18 cellular contexts compared by ENCODE assay signal in the genomic region with DNA sequence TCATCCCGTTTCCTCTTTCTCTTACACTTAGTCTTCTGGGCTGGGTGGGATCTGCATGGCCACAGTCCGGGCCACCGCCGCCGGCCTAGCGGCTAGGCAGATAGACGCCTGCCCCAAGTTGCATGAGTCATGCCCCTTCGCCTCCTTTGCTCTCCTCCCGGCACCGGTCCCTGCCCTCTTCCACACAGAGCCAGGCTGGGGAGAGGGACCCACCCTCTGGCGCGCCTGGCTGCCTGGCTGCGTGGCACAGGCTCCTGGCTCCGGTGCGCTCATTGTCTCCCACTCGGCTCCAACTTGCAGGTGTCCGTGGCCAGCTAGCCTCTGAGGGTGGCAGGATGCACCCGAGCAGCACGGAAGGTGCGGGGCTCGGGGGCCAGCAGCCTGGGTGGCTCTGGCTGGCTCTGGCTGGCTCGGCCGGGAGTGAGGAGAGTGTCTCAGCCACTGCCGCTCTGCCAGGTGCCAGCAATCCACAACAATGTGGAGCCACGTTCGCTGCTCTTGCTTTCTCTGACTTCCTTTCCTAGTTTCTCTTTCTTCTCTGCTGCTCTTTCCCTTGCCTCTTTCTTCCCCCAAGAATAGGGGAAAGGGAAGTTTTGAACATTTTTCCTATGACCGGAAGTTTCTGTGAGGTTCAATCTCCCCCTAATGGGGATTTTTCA. TPM values are rescaled to one million over a fixed set of nuclear protein-coding genes. Genes with fewer than 3 reads are reported as not detected.
DNase-seq lines count a peak whose midpoint lies in the region; ATAC-seq, FAIRE-seq and TF ChIP-seq lines count a peak whose summit lies in the region.
"Had no signal": no experiment of that assay in that cellular context is flagged by ENCODE, and none has a peak within 500 bp of the region (broad histone marks: within the 10 kb centered on the region; RNA-seq: fewer than 3 reads in every experiment).

No MANE protein-coding gene starts in this region.

- peaks cover 5% of the 10 kb centered on the region for H3K4me1 ChIP-seq in astrocyte (ENCODE audit: insufficient read depth, low read length)
- peaks cover 0 to 2% of the 10 kb centered on the region in 2 donors for H3K4me1 ChIP-seq in kidney (ENCODE audit: control insufficient read depth in 1 of 2, insufficient read depth in 1 of 2, low read depth in 1 of 2, low read length in 2 of 2)
- H3K4me1 ChIP-seq in smooth muscle cell (ENCODE audit: low read depth): peaks cover 59% of the 10 kb centered on the region

- H3K9me3 ChIP-seq in astrocyte (ENCODE audit: insufficient read depth, low read depth, low read length): peaks cover 29% of the 10 kb centered on the region
- H3K9me3 ChIP-seq in kidney (ENCODE audit: control insufficient read depth in 1 of 2, low read length in 2 of 2): peaks cover 19 to 52% of the 10 kb centered on the region in 2 donors
- no peaks in the 10 kb centered on the region for H3K9me3 ChIP-seq in smooth muscle cell (replicated peaks; ENCODE audit: low read depth)

- no peak overlapping the region for H2AFZ ChIP-seq in astrocyte (ENCODE audit: low read depth, low read length)
- H2AFZ ChIP-seq in smooth muscle cell (ENCODE audit: low read depth): no peak overlapping the region
- H2AFZ ChIP-seq: PC-9 had no signal

- peaks cover 34% of the 10 kb centered on the region for H3K9me3 Mint-ChIP-seq in activated CD8-positive, alpha-beta memory T cell treated with anti-CD3 and anti-CD28 coated beads, Interleukin-2, amount 10 ng/mL, durations not matched to agents 7 days and 5 days (ENCODE audit: low read depth)
- peaks cover 53% of the 10 kb centered on the region for H3K9me3 Mint-ChIP-seq in astrocyte (ENCODE audit: unreplicated experiment)

- H3K4me1 Mint-ChIP-seq in activated CD8-positive, alpha-beta memory T cell treated with anti-CD3 and anti-CD28 coated beads, Interleukin-2, amount 10 ng/mL, durations not matched to agents 7 days and 5 days: peaks cover 21% of the 10 kb centered on the region
- peaks cover 7% of the 10 kb centered on the region for H3K4me1 Mint-ChIP-seq in astrocyte (ENCODE audit: low read depth, unreplicated experiment)

- H4K20me1 ChIP-seq in astrocyte (ENCODE audit: insufficient read depth, low read length) (peaks cover 10% of the 10 kb centered on the region), smooth muscle cell (ENCODE audit: low read depth) (peaks cover 7% of the 10 kb centered on the region)

- no peak overlapping the region for H3K27ac ChIP-seq in astrocyte (ENCODE audit: low read depth, low read length)
- H3K27ac ChIP-seq in kidney (ENCODE audit: low read depth in 2 of 2, low read length in 2 of 2): no peak overlapping the region
- peak overlapping the region; percentile 95 for H3K27ac ChIP-seq in smooth muscle cell (ENCODE audit: low read depth)
- H3K27ac ChIP-seq: PC-9 had no signal

- peaks cover 40% of the 10 kb centered on the region for H3F3A ChIP-seq in smooth muscle cell (ENCODE audit: low read depth)

- intact Hi-C loops in kidney (cut with DNase I): no loop called here

- H3K79me2 ChIP-seq in astrocyte (ENCODE audit: insufficient read depth, low read length) (peaks cover 28% of the 10 kb centered on the region), smooth muscle cell (ENCODE audit: low read depth) (peaks cover 42% of the 10 kb centered on the region)

- no peak for TF ChIP-seq CTCF in astrocyte (IDR thresholded peaks at IDR 0.05; ENCODE audit: insufficient read depth, low read depth, low read length)
- TF ChIP-seq CTCF in kidney (IDR thresholded peaks at IDR 0.05; ENCODE audit: borderline replicate concordance, extremely low read depth, insufficient read depth): no peak
- TF ChIP-seq CTCF in smooth muscle cell (IDR thresholded peaks at IDR 0.05; ENCODE audit: borderline replicate concordance, insufficient read depth, poor library complexity, severe bottlenecking): no peak

- H3K4me2 ChIP-seq in astrocyte (ENCODE audit: low read length) (no peak overlapping the region), smooth muscle cell (peak overlapping the region; percentile 93)
- H3K4me2 ChIP-seq: PC-9 had no signal

- no peaks in the 10 kb centered on the region for H3K27me3 Mint-ChIP-seq in activated CD8-positive, alpha-beta memory T cell treated with anti-CD3 and anti-CD28 coated beads, Interleukin-2, amount 10 ng/mL, durations not matched to agents 7 days and 5 days
- no peaks in the 10 kb centered on the region for H3K27me3 Mint-ChIP-seq in astrocyte (ENCODE audit: low read depth, unreplicated experiment)

- H3K27me3 ChIP-seq in astrocyte (ENCODE audit: insufficient read depth, low read length) (no peaks in the 10 kb centered on the region), smooth muscle cell (ENCODE audit: low read depth) (no peaks in the 10 kb centered on the region)

- no peak for ATAC-seq in activated CD8-positive, alpha-beta memory T cell treated with anti-CD3 and anti-CD28 coated beads, Interleukin-2, amount 10 ng/mL, durations not matched to agents 7 days and 5 days
- ATAC-seq in GM19467 (IDR thresholded peaks at IDR 0.05; ENCODE audit: unreplicated experiment): no peak
- ATAC-seq: HCT116 had no signal

- H3K27ac Mint-ChIP-seq in activated CD8-positive, alpha-beta memory T cell treated with anti-CD3 and anti-CD28 coated beads, Interleukin-2, amount 10 ng/mL, durations not matched to agents 7 days and 5 days: peak overlapping the region; percentile 30
- H3K27ac Mint-ChIP-seq in astrocyte (ENCODE audit: unreplicated experiment): peak overlapping the region; percentile 80

- CTCF ChIA-PET in activated CD8-positive, alpha-beta memory T cell treated with anti-CD3 and anti-CD28 coated beads, Interleukin-2, amount 10 ng/mL, durations not matched to agents 7 days and 5 days (lab: Charles Lee): no interaction called here

- peaks cover 81% of the 10 kb centered on the region for H3K36me3 Mint-ChIP-seq in activated CD8-positive, alpha-beta memory T cell treated with anti-CD3 and anti-CD28 coated beads, Interleukin-2, amount 10 ng/mL, durations not matched to agents 7 days and 5 days
- H3K36me3 Mint-ChIP-seq in astrocyte (ENCODE audit: low read depth, unreplicated experiment): peaks cover 62% of the 10 kb centered on the region

- peaks cover 2% of the 10 kb centered on the region for H3K36me3 ChIP-seq in astrocyte (ENCODE audit: insufficient read depth, low read length)
- H3K36me3 ChIP-seq in kidney (ENCODE audit: control insufficient read depth in 1 of 2, insufficient read depth in 2 of 2, low read length in 2 of 2): no peaks in the 10 kb centered on the region
- no peaks in the 10 kb centered on the region for H3K36me3 ChIP-seq in smooth muscle cell (ENCODE audit: low read depth)

- no peak overlapping the region for H3K9ac ChIP-seq in astrocyte (ENCODE audit: low read length)
- no peak overlapping the region for H3K9ac ChIP-seq in kidney (ENCODE audit: low read length in 2 of 2)
- peak overlapping the region; percentile 81 for H3K9ac ChIP-seq in smooth muscle cell (ENCODE audit: low read depth)

- H3K4me3 Mint-ChIP-seq in activated CD8-positive, alpha-beta memory T cell treated with anti-CD3 and anti-CD28 coated beads, Interleukin-2, amount 10 ng/mL, durations not matched to agents 7 days and 5 days: no peak overlapping the region
- H3K4me3 Mint-ChIP-seq in astrocyte (ENCODE audit: unreplicated experiment): peak overlapping the region; percentile 40

- H3K4me3 ChIP-seq in astrocyte (ENCODE audit: insufficient read depth, low read depth, low read length): no peak overlapping the region
- H3K4me3 ChIP-seq in kidney (ENCODE audit: low read length in 2 of 2): no peak overlapping the region
- H3K4me3 ChIP-seq in smooth muscle cell: peak overlapping the region; percentile 82
- H3K4me3 ChIP-seq: PC-9 had no signal

- FAIRE-seq in astrocyte (lab: Jason Lieb, UNC): no peak
- FAIRE-seq in kidney (lab: Jason Lieb, UNC): no peak
- FAIRE-seq: GM18507 had no signal

- WGBS in smooth muscle cell (ENCODE audit: low lambda C conversion rate): 11% methylated on average over 27 of the region's 27 CpGs

- DNase-seq in activated CD8-positive, alpha-beta memory T cell treated with anti-CD3 and anti-CD28 coated beads, Interleukin-2, amount 10 ng/mL, durations not matched to agents 7 days and 5 days: no peak
- DNase-seq in activated CD8-positive, alpha-beta memory T cell treated with anti-CD3 and anti-CD28 coated beads, Interleukin-2, amount 50 U/mL, for 48 hours: no peak
- DNase-seq in astrocyte (ENCODE audit: low read depth) (no peak), kidney (peak; percentile 63), smooth muscle cell (lab: John Stamatoyannopoulos, UW; ENCODE audit: unreplicated experiment) (peak; percentile 51), NCI-H2081 (lab: John Stamatoyannopoulos, UW) (no peak)
- no peak for DNase-seq in activated CD4-positive, alpha-beta T cell treated with anti-CD3 and anti-CD28 coated beads for 48 hours
- DNase-seq: 8988T, C1 segment of cervical spinal cord, DMS153, NCI-H1930, NCI-H2171 treated with DMSO at 0.1 percent for 48 hours, NCI-H774 had no signal

RNA-seq across cellular contexts. Expression of gene MTHFS, which starts 22.4 kb away (rescaled TPM):
- total RNA-seq in activated CD8-positive, alpha-beta memory T cell treated with anti-CD3 and anti-CD28 coated beads, Interleukin-2, amount 10 ng/mL, durations not matched to agents 7 days and 5 days: 10 to 100 TPM; 17.0 to 22.1 TPM
- total RNA-seq in astrocyte (20.0 TPM in 2 replicates), kidney (44.1 TPM), smooth muscle cell (64.4 and 64.8 TPM in 2 replicates)
- polyA plus RNA-seq in kidney (ENCODE audit: insufficient read depth, low read depth, low replicate concordance) (115 TPM), smooth muscle cell (46.7 and 56.0 TPM in 2 replicates)

RNA-seq across cellular contexts. Expression of gene BCL2A1, which starts 51.8 kb away (rescaled TPM):
- total RNA-seq in activated CD8-positive, alpha-beta memory T cell treated with anti-CD3 and anti-CD28 coated beads, Interleukin-2, amount 10 ng/mL, durations not matched to agents 7 days and 5 days: 10 to 100 TPM; 12.0 to 13.8 TPM
- total RNA-seq in astrocyte (not detected in 2 replicates), kidney (2.4 TPM), smooth muscle cell (18.2 and 21.1 TPM in 2 replicates)
- polyA plus RNA-seq in kidney (ENCODE audit: insufficient read depth, low read depth, low replicate concordance) (0.67 TPM), smooth muscle cell (13.4 and 14.3 TPM in 2 replicates)
- total RNA-seq: NCI-H460, PC-9 had no signal

Comparison
In these comparisons a context has a peak if more than half of its experiments do, and no peak if none do; other contexts are left out.
1. DNase-seq: peak in kidney (single experiment) and smooth muscle cell (single experiment); none in activated CD8-positive, alpha-beta memory T cell treated with anti-CD3 and anti-CD28 coated beads, Interleukin-2, amount 10 ng/mL, durations not matched to agents 7 days and 5 days (single experiment), activated CD8-positive, alpha-beta memory T cell treated with anti-CD3 and anti-CD28 coated beads, Interleukin-2, amount 50 U/mL, for 48 hours (single experiment), astrocyte (single experiment), NCI-H2081 (0 of 2) and activated CD4-positive, alpha-beta T cell treated with anti-CD3 and anti-CD28 coated beads for 48 hours (single experiment).